Comparison of ENCODE assay signal across 17 cellular contexts in the genomic region with DNA sequence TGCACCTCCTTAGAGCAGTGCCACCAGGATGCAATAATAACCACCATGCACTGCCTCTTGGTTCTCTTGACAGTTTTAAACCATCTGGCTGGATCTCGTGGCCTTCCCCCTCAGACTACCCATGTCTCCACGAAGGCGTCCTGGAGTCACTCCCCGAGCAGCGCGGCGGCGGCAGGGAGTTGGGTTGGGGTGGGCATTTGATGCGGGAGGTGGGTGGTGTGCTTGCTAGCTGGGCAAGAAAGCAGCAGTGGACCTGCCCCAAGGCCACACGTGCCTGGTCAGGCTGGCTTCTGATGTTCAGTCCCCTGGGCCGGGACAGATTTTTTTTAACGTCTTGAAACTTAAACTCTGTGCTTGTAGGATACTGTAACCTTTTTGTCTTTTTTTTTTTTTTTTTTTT. TPM values are rescaled to one million over a fixed set of nuclear protein-coding genes. Genes with fewer than 3 reads are reported as not detected.
A peak's percentile ranks its signal among the peaks of the same experiment; 100 is the strongest.
DNase-seq lines count a peak whose midpoint lies in the region; ATAC-seq, FAIRE-seq and TF ChIP-seq lines count a peak whose summit lies in the region.
"Had no signal": no experiment of that assay in that cellular context is flagged by ENCODE, and none has a peak within 500 bp of the region (broad histone marks: within the 10 kb centered on the region; RNA-seq: fewer than 3 reads in every experiment).

No MANE protein-coding gene starts in this region.

- H3K36me3 Mint-ChIP-seq in activated B cell treated with CpG ODN at 0.5 μM for 24 hours (ENCODE audit: low read depth) (peaks cover 63% of the 10 kb centered on the region), progenitor cell of endocrine pancreas (ENCODE audit: insufficient read depth) (peaks cover 17% of the 10 kb centered on the region), Caco-2 (ENCODE audit: insufficient read depth, unreplicated experiment) (peaks cover 86% of the 10 kb centered on the region)

- no peak for TF ChIP-seq POLR2A in K562 (conservative IDR thresholded peaks at IDR 0.05)

- no TSS peak for BruUV-seq in K562 (replicated peaks; lab: Mats Ljungman, UMichigan)
- no TSS peak for BruUV-seq in Caco-2 (replicated peaks; lab: Mats Ljungman, UMichigan)

- TF ChIP-seq CTCF in activated B cell treated with CpG ODN at 0.5 μM for 24 hours (IDR thresholded peaks at IDR 0.05) (no peak), K562 (IDR thresholded peaks at IDR 0.05 in 2 of 3, conservative IDR thresholded peaks at IDR 0.05 in 1 of 3; ENCODE audit: insufficient read depth in 2 of 3, low read depth in 1 of 3, low read length in 3 of 3) (no peak), progenitor cell of endocrine pancreas (IDR thresholded peaks at IDR 0.05; ENCODE audit: unreplicated experiment) (no peak), Caco-2 (IDR thresholded peaks at IDR 0.05; ENCODE audit: insufficient read depth in 1 of 2, low read depth in 1 of 2, low read length in 1 of 2, severe bottlenecking in 1 of 2, unreplicated experiment in 1 of 2) (no peak)

- H3K9ac ChIP-seq in K562 (ENCODE audit: insufficient read depth in 1 of 2, low read depth in 2 of 2, low read length in 2 of 2), result no peak overlapping the region; a peak in 1 of 4 replicates
- H3K9ac ChIP-seq: KMS-11 had no signal

- in situ Hi-C loops in K562 (cut with MboI), result no loop called here

- H3K4me1 Mint-ChIP-seq in activated B cell treated with CpG ODN at 0.5 μM for 24 hours, result peaks cover 32% of the 10 kb centered on the region
- H3K4me1 Mint-ChIP-seq in progenitor cell of endocrine pancreas (ENCODE audit: low read depth), result peaks cover 7% of the 10 kb centered on the region
- H3K4me1 Mint-ChIP-seq in Caco-2 (ENCODE audit: low read depth, unreplicated experiment), result peaks cover 6% of the 10 kb centered on the region

- 93% methylated on average over 12 of the region's 12 CpGs for WGBS in K562 (ENCODE audit: insufficient coverage, low coverage, missing lambda C conversion rate)

- H3K9me3 ChIP-seq in K562 (replicated peaks; ENCODE audit: control insufficient read depth, insufficient read depth, low read depth, low read length), result no peaks in the 10 kb centered on the region
- H3K9me3 ChIP-seq in Caco-2, result no peaks in the 10 kb centered on the region

- no peaks in the 10 kb centered on the region for H3K27me3 Mint-ChIP-seq in activated B cell treated with CpG ODN at 0.5 μM for 24 hours
- H3K27me3 Mint-ChIP-seq in progenitor cell of endocrine pancreas, result peaks cover 6% of the 10 kb centered on the region
- H3K27me3 Mint-ChIP-seq in Caco-2 (ENCODE audit: insufficient read depth, unreplicated experiment), result no peaks in the 10 kb centered on the region

- no peak overlapping the region for H3K4me3 Mint-ChIP-seq in activated B cell treated with CpG ODN at 0.5 μM for 24 hours
- H3K4me3 Mint-ChIP-seq in progenitor cell of endocrine pancreas (ENCODE audit: low read depth), result no peak overlapping the region
- no peak overlapping the region for H3K4me3 Mint-ChIP-seq in Caco-2 (ENCODE audit: unreplicated experiment)

- intact Hi-C loops in activated B cell treated with CpG ODN at 0.5 μM for 24 hours (cut with micrococcal nuclease), result loop anchor here (5.0 kb wide), 3 partner anchors 74 to 304 kb away; a partner anchor contains a TSS
- intact Hi-C loops in K562 (cut with micrococcal nuclease), result no loop called here
- intact Hi-C loops in Caco-2 (cut with micrococcal nuclease; ENCODE audit: unreplicated experiment), result no loop called here

- H3K27ac ChIP-seq in K562 (ENCODE audit: extremely low read depth, low read depth, low read length), result no peak overlapping the region
- H3K27ac ChIP-seq: C4-2B, KMS-11 had no signal

- no peak for ATAC-seq in activated B cell treated with CpG ODN at 0.5 μM for 24 hours (ENCODE audit: low read depth)
- no peak for ATAC-seq in K562
- ATAC-seq in HG02973 (IDR thresholded peaks at IDR 0.05; ENCODE audit: unreplicated experiment), result no peak
- ATAC-seq: SK-N-SH treated with all-trans-retinoic acid at 6 μM for 48 hours had no signal

- H3K9me1 ChIP-seq in K562 (ENCODE audit: control insufficient read depth, insufficient read depth, low read length), result peaks cover 2% of the 10 kb centered on the region

- CTCF ChIA-PET in activated B cell treated with CpG ODN at 0.5 μM for 24 hours (lab: Charles Lee) (no interaction called here), K562 (lab: Yijun Ruan, JAX; ENCODE audit: low intra/inter-chr PET ratio) (interaction anchor here (0.7 kb wide), 1 partner anchor 521 kb away, joined by 3 read pairs; no protein-coding TSS in a partner anchor), Caco-2 (lab: Charles Lee) (no interaction called here)

- DNase-seq in activated B cell treated with CpG ODN at 0.5 μM for 24 hours, result no peak
- no peak for DNase-seq in K562 (ENCODE audit: extremely low read depth in 1 of 4, low spot score in 3 of 4)
- DNase-seq in progenitor cell of endocrine pancreas (ENCODE audit: low spot score, unreplicated experiment), result no peak
- DNase-seq in Caco-2, result no peak
- DNase-seq: ACHN, DND-41, NCI-H1417, NCI-H187, NCI-H524, NCI-H82, RPMI8226, SIG-M5 had no signal

- H3K79me2 ChIP-seq in K562 (ENCODE audit: control insufficient read depth, insufficient read depth, low read length), result no peaks in the 10 kb centered on the region

- H2AFZ ChIP-seq in K562 (ENCODE audit: low read depth, low read length), result no peak overlapping the region

- H3K27ac Mint-ChIP-seq in activated B cell treated with CpG ODN at 0.5 μM for 24 hours (peak overlapping the region; percentile 41), progenitor cell of endocrine pancreas (peak overlapping the region; percentile 20), Caco-2 (ENCODE audit: unreplicated experiment) (no peak overlapping the region)

- H3K4me3 ChIP-seq in K562, result no peak overlapping the region
- no peak overlapping the region for H3K4me3 ChIP-seq in Caco-2 (ENCODE audit: low read depth, low read length)

- no peaks in the 10 kb centered on the region for H3K27me3 ChIP-seq in K562 (ENCODE audit: control insufficient read depth in 2 of 2, insufficient read depth in 2 of 2, low read length in 2 of 2)
- H3K27me3 ChIP-seq in Caco-2 (replicated peaks; ENCODE audit: control insufficient read depth, insufficient read depth, low read length), result no peaks in the 10 kb centered on the region

- H4K20me1 ChIP-seq in K562 (replicated peaks; ENCODE audit: control insufficient read depth, insufficient read depth, low read length), result 0 out of 2 replicates have a peak, but pooled peaks cover 3% of the 10 kb centered on the region

- H3K4me1 ChIP-seq in K562 (replicated peaks in 1 of 2; ENCODE audit: control insufficient read depth in 2 of 2, insufficient read depth in 2 of 2, low read length in 2 of 2) (peaks cover 0 to 8% of the 10 kb centered on the region in 2 experiments; a peak in 2 of 5 replicates), Caco-2 (peaks cover 12% of the 10 kb centered on the region)

- no peak for FAIRE-seq in K562 (lab: Jason Lieb, UNC)

- no peak for TF ChIP-seq EP300 in K562 (IDR thresholded peaks at IDR 0.05; ENCODE audit: low read length)

- no peaks in the 10 kb centered on the region for H3K9me3 Mint-ChIP-seq in activated B cell treated with CpG ODN at 0.5 μM for 24 hours
- H3K9me3 Mint-ChIP-seq in progenitor cell of endocrine pancreas (ENCODE audit: low read depth), result no peaks in the 10 kb centered on the region
- H3K9me3 Mint-ChIP-seq in Caco-2 (ENCODE audit: unreplicated experiment), result no peaks in the 10 kb centered on the region

- no peak overlapping the region for H3K4me2 ChIP-seq in K562 (ENCODE audit: insufficient read depth, low read length)
- H3K4me2 ChIP-seq: KMS-11 had no signal

- TF ChIP-seq RAD21 in K562 (CRISPR knock-in tag; conservative IDR thresholded peaks at IDR 0.05 in 1 of 2, IDR thresholded peaks at IDR 0.05 in 1 of 2), result no peak

- POLR2A ChIA-PET in activated B cell treated with CpG ODN at 0.5 μM for 24 hours (lab: Charles Lee), result interaction anchor here (0.9 to 6.4 kb wide), 3 partner anchors 11 to 79 kb away, joined by 3 to 146 read pairs (median 3); a partner anchor contains a TSS
- POLR2A ChIA-PET in K562 (lab: Yijun Ruan, JAX), result interaction anchor here (0.5 to 6.7 kb wide), 5 partner anchors 9 to 292 kb away, joined by 3 to 49 read pairs (median 6); a partner anchor contains a TSS
- POLR2A ChIA-PET in Caco-2 (lab: Charles Lee), result no interaction called here

- H3K36me3 ChIP-seq in K562 (ENCODE audit: control insufficient read depth, insufficient read depth, low read length) (peaks cover 87% of the 10 kb centered on the region), Caco-2 (ENCODE audit: control insufficient read depth, insufficient read depth, low read length) (peaks cover 2% of the 10 kb centered on the region)

RNA-seq across cellular contexts. Expression of a gene that starts 3.9 kb away (rescaled TPM):
- total RNA-seq in activated B cell treated with CpG ODN at 0.5 μM for 24 hours, result 51.4 and 61.9 TPM in 2 replicates
- 652 and 1,082 TPM in 2 replicates for total RNA-seq in K562 (2011; cell fraction: chromatin; rRNA removed; ENCODE audit: low replicate concordance)
- total RNA-seq in K562 (2011; cell fraction: nucleolus; rRNA removed), result 407 and 449 TPM in 2 replicates
- total RNA-seq in K562 (2011; cell fraction: nucleoplasm; rRNA removed), result 488 and 686 TPM in 2 replicates
- total RNA-seq in K562 (2014; rRNA removed), result 30.7 and 34.0 TPM in 2 replicates
- 28.7 and 33.0 TPM in 2 replicates for total RNA-seq in K562 (2014; rRNA removed; fragmentation: Illumina TruSeq; extraction: Trizol)
- 31.6 and 33.2 TPM in 2 replicates for total RNA-seq in K562 (2015; rRNA removed; fragmentation: Illumina TruSeq; extraction: Trizol)
- total RNA-seq in K562 (2021), result 53.7 and 63.6 TPM in 2 replicates
- 95.8 and 120 TPM in 2 replicates for polyA plus RNA-seq in K562 (2011; rRNA removed)
- 71.0 and 73.2 TPM in 2 replicates for polyA plus RNA-seq in K562 (2011; cell fraction: cytosol; rRNA removed)
- polyA plus RNA-seq in K562 (2011; cell fraction: nucleus; rRNA removed), result 641 and 948 TPM in 2 replicates
- polyA plus RNA-seq in K562 (2012), result 65.7 and 182 TPM in 2 replicates
- 53.8 and 60.9 TPM in 2 replicates for polyA plus RNA-seq in K562 (2014; fragmentation: Illumina TruSeq; extraction: Trizol)
- polyA plus RNA-seq in K562 (2014; fragmentation: Nextera tagmentation; extraction: Ambion mirVana), result 10 to 100 TPM in 1 of 2 experiments, 1 to 10 TPM in 1; 8.9 to 11.6 TPM
- 72.7 and 106 TPM in 2 replicates for polyA plus RNA-seq in K562 (2014; rRNA removed)
- 99.7 and 103 TPM in 2 replicates for polyA minus RNA-seq in K562 (2011; rRNA and poly(A)+ RNA removed)
- polyA minus RNA-seq in K562 (2011; cell fraction: cytosol; rRNA and poly(A)+ RNA removed), result 19.4 and 21.8 TPM in 2 replicates
- 133 and 150 TPM in 2 replicates for polyA minus RNA-seq in K562 (2011; cell fraction: nucleus; rRNA and poly(A)+ RNA removed)
- total RNA-seq in progenitor cell of endocrine pancreas, result 51.6 and 59.6 TPM in 2 replicates
- 10.3 and 13.3 TPM in 2 replicates for total RNA-seq in Caco-2 (2022)

RNA-seq across cellular contexts. Expression of a gene that starts 13.3 kb away (rescaled TPM):
- total RNA-seq in activated B cell treated with CpG ODN at 0.5 μM for 24 hours (315 and 338 TPM in 2 replicates), K562 (2014; rRNA removed) (138 and 139 TPM in 2 replicates), K562 (2014; rRNA removed; fragmentation: Illumina TruSeq; extraction: Trizol) (132 and 143 TPM in 2 replicates), K562 (2015; rRNA removed; fragmentation: Illumina TruSeq; extraction: Trizol) (118 and 131 TPM in 2 replicates), K562 (2021) (153 and 154 TPM in 2 replicates), progenitor cell of endocrine pancreas (129 and 135 TPM in 2 replicates), Caco-2 (2022) (158 and 160 TPM in 2 replicates)
- 240 and 326 TPM in 2 replicates for total RNA-seq in K562 (2011; cell fraction: chromatin; rRNA removed; ENCODE audit: low replicate concordance)
- 165 and 200 TPM in 2 replicates for total RNA-seq in K562 (2011; cell fraction: nucleolus; rRNA removed)
- 225 and 232 TPM in 2 replicates for total RNA-seq in K562 (2011; cell fraction: nucleoplasm; rRNA removed)
- polyA plus RNA-seq in K562 (2011; rRNA removed) (60.3 and 106 TPM in 2 replicates), K562 (2014; fragmentation: Illumina TruSeq; extraction: Trizol) (119 and 128 TPM in 2 replicates), K562 (2014; fragmentation: Nextera tagmentation; extraction: Ambion mirVana) (10 to 100 TPM; 20.1 to 28.1 TPM), K562 (2014; rRNA removed) (112 and 129 TPM in 2 replicates)
- polyA plus RNA-seq in K562 (2011; cell fraction: cytosol; rRNA removed), result 69.7 and 88.3 TPM in 2 replicates
- 76.1 and 100.0 TPM in 2 replicates for polyA plus RNA-seq in K562 (2011; cell fraction: nucleus; rRNA removed)
- polyA plus RNA-seq in K562 (2012), result 106 and 149 TPM in 2 replicates
- 147 and 187 TPM in 2 replicates for polyA minus RNA-seq in K562 (2011; rRNA and poly(A)+ RNA removed)
- polyA minus RNA-seq in K562 (2011; cell fraction: cytosol; rRNA and poly(A)+ RNA removed), result 104 and 125 TPM in 2 replicates
- 79.2 and 112 TPM in 2 replicates for polyA minus RNA-seq in K562 (2011; cell fraction: nucleus; rRNA and poly(A)+ RNA removed)

RNA-seq across cellular contexts. Expression of a gene that starts 13.9 kb away (rescaled TPM):
- total RNA-seq in activated B cell treated with CpG ODN at 0.5 μM for 24 hours, result 43.8 and 44.7 TPM in 2 replicates
- total RNA-seq in K562 (2011; cell fraction: chromatin; rRNA removed; ENCODE audit: low replicate concordance), result 29.0 and 52.4 TPM in 2 replicates
- total RNA-seq in K562 (2011; cell fraction: nucleolus; rRNA removed), result 42.1 and 48.7 TPM in 2 replicates
- 34.6 and 42.7 TPM in 2 replicates for total RNA-seq in K562 (2011; cell fraction: nucleoplasm; rRNA removed)
- total RNA-seq in K562 (2014; rRNA removed), result 110 and 136 TPM in 2 replicates
- total RNA-seq in K562 (2014; rRNA removed; fragmentation: Illumina TruSeq; extraction: Trizol), result 32.7 and 40.6 TPM in 2 replicates
- 74.5 and 74.8 TPM in 2 replicates for total RNA-seq in K562 (2015; rRNA removed; fragmentation: Illumina TruSeq; extraction: Trizol)
- total RNA-seq in K562 (2021), result 85.8 and 89.7 TPM in 2 replicates
- 60.6 and 62.8 TPM in 2 replicates for polyA plus RNA-seq in K562 (2011; rRNA removed)
- 74.1 and 114 TPM in 2 replicates for polyA plus RNA-seq in K562 (2011; cell fraction: cytosol; rRNA removed)
- 61.6 and 83.0 TPM in 2 replicates for polyA plus RNA-seq in K562 (2011; cell fraction: nucleus; rRNA removed)
- 75.7 and 143 TPM in 2 replicates for polyA plus RNA-seq in K562 (2012)
- 97.8 and 103 TPM in 2 replicates for polyA plus RNA-seq in K562 (2014; fragmentation: Illumina TruSeq; extraction: Trizol)
- polyA plus RNA-seq in K562 (2014; fragmentation: Nextera tagmentation; extraction: Ambion mirVana), result 1 to 10 TPM; 4.1 to 6.3 TPM
- 91.6 and 94.0 TPM in 2 replicates for polyA plus RNA-seq in K562 (2014; rRNA removed)
- polyA minus RNA-seq in K562 (2011; rRNA and poly(A)+ RNA removed), result 29.9 and 37.5 TPM in 2 replicates
- polyA minus RNA-seq in K562 (2011; cell fraction: cytosol; rRNA and poly(A)+ RNA removed), result 52.9 and 57.8 TPM in 2 replicates
- 19.1 and 22.5 TPM in 2 replicates for polyA minus RNA-seq in K562 (2011; cell fraction: nucleus; rRNA and poly(A)+ RNA removed)
- total RNA-seq in progenitor cell of endocrine pancreas, result 66.6 and 70.8 TPM in 2 replicates
- total RNA-seq in Caco-2 (2022), result 49.2 and 49.6 TPM in 2 replicates

RNA-seq across cellular contexts. Expression of a gene that starts 36.4 kb away (rescaled TPM):
- total RNA-seq in activated B cell treated with CpG ODN at 0.5 μM for 24 hours (0.69 and 1.7 TPM in 2 replicates), K562 (2014; rRNA removed) (10.7 and 13.9 TPM in 2 replicates), K562 (2014; rRNA removed; fragmentation: Illumina TruSeq; extraction: Trizol) (4.4 and 4.7 TPM in 2 replicates), K562 (2015; rRNA removed; fragmentation: Illumina TruSeq; extraction: Trizol) (6.1 and 6.6 TPM in 2 replicates), K562 (2021) (5.2 and 6.2 TPM in 2 replicates), progenitor cell of endocrine pancreas (16.9 and 17.1 TPM in 2 replicates), Caco-2 (2022) (9.7 and 11.9 TPM in 2 replicates)
- 2.0 and 4.8 TPM in 2 replicates for total RNA-seq in K562 (2011; cell fraction: chromatin; rRNA removed; ENCODE audit: low replicate concordance)
- 4.2 and 4.6 TPM in 2 replicates for total RNA-seq in K562 (2011; cell fraction: nucleolus; rRNA removed)
- 2.3 and 3.2 TPM in 2 replicates for total RNA-seq in K562 (2011; cell fraction: nucleoplasm; rRNA removed)
- polyA plus RNA-seq in K562 (2011; rRNA removed) (7.3 and 8.4 TPM in 2 replicates), K562 (2014; fragmentation: Illumina TruSeq; extraction: Trizol) (6.0 and 6.2 TPM in 2 replicates), K562 (2014; fragmentation: Nextera tagmentation; extraction: Ambion mirVana) (under 1 TPM; 0.23 to 0.39 TPM), K562 (2014; rRNA removed) (7.7 and 10.6 TPM in 2 replicates)
- 5.8 and 12.1 TPM in 2 replicates for polyA plus RNA-seq in K562 (2011; cell fraction: cytosol; rRNA removed)
- 6.0 and 9.9 TPM in 2 replicates for polyA plus RNA-seq in K562 (2011; cell fraction: nucleus; rRNA removed)
- polyA plus RNA-seq in K562 (2012), result 7.7 and 9.7 TPM in 2 replicates
- polyA minus RNA-seq in K562 (2011; rRNA and poly(A)+ RNA removed), result 2.6 and 2.9 TPM in 2 replicates
- 3.1 and 3.6 TPM in 2 replicates for polyA minus RNA-seq in K562 (2011; cell fraction: cytosol; rRNA and poly(A)+ RNA removed)
- 1.3 and 2.4 TPM in 2 replicates for polyA minus RNA-seq in K562 (2011; cell fraction: nucleus; rRNA and poly(A)+ RNA removed)
- total RNA-seq: G401 had no signal

RNA-seq across cellular contexts. Expression of a gene that starts 37.7 kb away (rescaled TPM):
- 49.5 and 55.7 TPM in 2 replicates for total RNA-seq in activated B cell treated with CpG ODN at 0.5 μM for 24 hours
- total RNA-seq in K562 (2011; cell fraction: chromatin; rRNA removed; ENCODE audit: low replicate concordance), result 79.3 and 118 TPM in 2 replicates
- total RNA-seq in K562 (2011; cell fraction: nucleolus; rRNA removed), result 76.7 and 80.0 TPM in 2 replicates
- 76.9 and 87.5 TPM in 2 replicates for total RNA-seq in K562 (2011; cell fraction: nucleoplasm; rRNA removed)
- 73.0 and 90.5 TPM in 2 replicates for total RNA-seq in K562 (2014; rRNA removed)
- total RNA-seq in K562 (2014; rRNA removed; fragmentation: Illumina TruSeq; extraction: Trizol), result 44.3 and 55.8 TPM in 2 replicates
- 51.5 and 59.3 TPM in 2 replicates for total RNA-seq in K562 (2015; rRNA removed; fragmentation: Illumina TruSeq; extraction: Trizol)
- total RNA-seq in K562 (2021), result 99.0 and 100 TPM in 2 replicates
- polyA plus RNA-seq in K562 (2011; rRNA removed), result 56.1 and 104 TPM in 2 replicates
- polyA plus RNA-seq in K562 (2011; cell fraction: cytosol; rRNA removed), result 77.0 and 146 TPM in 2 replicates
- polyA plus RNA-seq in K562 (2011; cell fraction: nucleus; rRNA removed), result 62.9 and 99.5 TPM in 2 replicates
- polyA plus RNA-seq in K562 (2012), result 69.4 and 77.4 TPM in 2 replicates
- 98.2 and 119 TPM in 2 replicates for polyA plus RNA-seq in K562 (2014; fragmentation: Illumina TruSeq; extraction: Trizol)
- 10 to 100 TPM; 13.8 to 26.4 TPM for polyA plus RNA-seq in K562 (2014; fragmentation: Nextera tagmentation; extraction: Ambion mirVana)
- polyA plus RNA-seq in K562 (2014; rRNA removed), result 66.6 and 76.8 TPM in 2 replicates
- polyA minus RNA-seq in K562 (2011; rRNA and poly(A)+ RNA removed), result 42.4 and 42.7 TPM in 2 replicates
- polyA minus RNA-seq in K562 (2011; cell fraction: cytosol; rRNA and poly(A)+ RNA removed), result 33.5 and 40.3 TPM in 2 replicates
- polyA minus RNA-seq in K562 (2011; cell fraction: nucleus; rRNA and poly(A)+ RNA removed), result 26.7 and 27.1 TPM in 2 replicates
- total RNA-seq in progenitor cell of endocrine pancreas, result 55.0 and 60.3 TPM in 2 replicates
- 54.8 and 61.8 TPM in 2 replicates for total RNA-seq in Caco-2 (2022)
